ENCODE assay signal across 9 cellular contexts in genomic region chr1:117671781-117672501, GRCh38.
DNase-seq lines count a peak whose midpoint lies in the region; ATAC-seq and TF ChIP-seq lines count a peak whose summit lies in the region.
"Had no signal": no experiment of that assay in that cellular context is flagged by ENCODE, and none has a peak within 500 bp of the region (broad histone marks: within the 10 kb centered on the region; RNA-seq: fewer than 3 reads in every experiment).

No MANE protein-coding gene starts in this region.

- DNase-seq in AG09319 (ENCODE audit: extremely low read depth, low read depth) (no peak), LHCN-M2 (ENCODE audit: low read depth) (peak; percentile 12), choroid plexus epithelial cell (ENCODE audit: low read depth) (peak; percentile 46), medulla oblongata (ENCODE audit: extremely low spot score) (peak; percentile 54), occipital lobe (lab: John Stamatoyannopoulos, UW) (no peak), HK-2 (ENCODE audit: unreplicated experiment) (no peak)
- no peak for DNase-seq in stimulated activated naive CD4-positive, alpha-beta T cell treated with Interleukin-2 at 50 U/mL for 16 hours (lab: John Stamatoyannopoulos, UW)
- DNase-seq: EL had no signal

- TF ChIP-seq CTCF in AG09319 (IDR thresholded peaks at IDR 0.05; ENCODE audit: low read depth, low read length): peak; percentile 31
- peak; percentile 41 for TF ChIP-seq CTCF in choroid plexus epithelial cell (conservative IDR thresholded peaks at IDR 0.05; ENCODE audit: low read depth, low read length)

- ATAC-seq in GM21390 (IDR thresholded peaks at IDR 0.05; ENCODE audit: unreplicated experiment): no peak

- no peak overlapping the region for H3K4me3 ChIP-seq in choroid plexus epithelial cell (ENCODE audit: low read depth, low read length)

Comparison
In these comparisons a context has a peak if more than half of its experiments do, and no peak if none do; other contexts are left out.
1. DNase-seq: peak in LHCN-M2 (single experiment), choroid plexus epithelial cell (single experiment) and medulla oblongata (single experiment); none in AG09319 (single experiment), stimulated activated naive CD4-positive, alpha-beta T cell treated with Interleukin-2 at 50 U/mL for 16 hours (single experiment), occipital lobe (single experiment) and HK-2 (single experiment).